Comparison of ENCODE assay signal across 10 cellular contexts in the genomic region with DNA sequence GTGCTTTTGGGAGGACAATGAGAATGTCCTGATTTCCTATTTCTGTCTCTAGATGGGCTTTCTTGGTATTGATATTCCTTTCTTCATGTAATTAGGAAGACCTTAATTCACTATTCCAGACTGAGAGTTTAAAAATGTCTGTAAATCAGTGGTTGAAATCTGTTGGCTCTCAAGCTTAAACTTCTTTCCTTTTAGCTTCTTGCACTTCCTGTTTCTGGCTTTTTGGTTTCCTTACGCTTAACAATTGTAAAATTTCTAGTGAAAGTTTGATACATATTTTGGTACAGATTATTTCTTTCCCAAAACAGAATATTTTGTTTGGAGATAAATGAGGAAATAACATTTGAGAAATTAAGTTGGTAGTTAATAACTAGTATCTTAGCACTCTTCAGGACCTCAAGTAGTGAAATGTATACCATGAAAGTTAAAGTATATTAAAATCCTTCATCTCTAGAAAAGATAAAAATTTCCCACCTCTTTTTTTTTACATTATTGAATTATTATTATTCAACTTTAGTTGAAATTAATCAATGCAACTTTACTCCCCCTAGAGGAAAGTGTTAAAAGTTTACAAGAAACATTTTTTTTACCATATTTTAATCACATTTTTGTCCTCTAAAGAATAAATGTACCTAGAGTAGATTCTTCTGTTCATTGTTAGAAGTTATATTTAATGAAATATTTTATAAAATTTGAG.
DNase-seq lines count a peak whose midpoint lies in the region; ATAC-seq and TF ChIP-seq lines count a peak whose summit lies in the region.
"Had no signal": no experiment of that assay in that cellular context is flagged by ENCODE, and none has a peak within 500 bp of the region (broad histone marks: within the 10 kb centered on the region; RNA-seq: fewer than 3 reads in every experiment).

No MANE protein-coding gene starts in this region.

- H3K4me1 ChIP-seq in heart left ventricle = peaks cover 0 to 6% (median 0%) of the 10 kb centered on the region in 12 donors
- H3K4me1 ChIP-seq in transverse colon = peaks cover 0 to 4% (median 0%) of the 10 kb centered on the region in 4 donors

- H3K4me3 ChIP-seq in heart left ventricle = no peak overlapping the region
- no peak overlapping the region for H3K4me3 ChIP-seq in transverse colon

- peaks cover 5% of the 10 kb centered on the region for H3K4me1 Mint-ChIP-seq in activated CD8-positive, alpha-beta memory T cell treated with anti-CD3 and anti-CD28 coated beads, Interleukin-2, amount 10 ng/mL, durations not matched to agents 7 days and 5 days

- TF ChIP-seq POLR2A in heart left ventricle (IDR thresholded peaks at IDR 0.05) (no peak), transverse colon (IDR thresholded peaks at IDR 0.05) (no peak)

- ATAC-seq in heart left ventricle = no peak
- ATAC-seq in Right ventricle myocardium inferior = no peak
- ATAC-seq in left colon = no peak
- no peak for ATAC-seq in activated CD8-positive, alpha-beta memory T cell treated with anti-CD3 and anti-CD28 coated beads, Interleukin-2, amount 10 ng/mL, durations not matched to agents 7 days and 5 days

- no peaks in the 10 kb centered on the region for H3K36me3 Mint-ChIP-seq in activated CD8-positive, alpha-beta memory T cell treated with anti-CD3 and anti-CD28 coated beads, Interleukin-2, amount 10 ng/mL, durations not matched to agents 7 days and 5 days

- H3K36me3 ChIP-seq in heart left ventricle (peaks cover 0 to 1% (median 0%) of the 10 kb centered on the region in 9 donors), transverse colon (no peaks in the 10 kb centered on the region)

- in situ Hi-C loops in transverse colon (cut with MboI; ENCODE audit: low pct_ligation_motif_present in 1 of 4, low pct_unique_long_range_greater_than_20kb in 1 of 4, low sequenced_read_pairs in 3 of 4) = loop anchor here in 2 of 4 donors (10.0 to 25.0 kb wide), 2 partner anchors 273 to 281 kb away; no protein-coding TSS in a partner anchor

- no peak overlapping the region for H3K4me3 Mint-ChIP-seq in activated CD8-positive, alpha-beta memory T cell treated with anti-CD3 and anti-CD28 coated beads, Interleukin-2, amount 10 ng/mL, durations not matched to agents 7 days and 5 days

- no peaks in the 10 kb centered on the region for H3K9me3 Mint-ChIP-seq in activated CD8-positive, alpha-beta memory T cell treated with anti-CD3 and anti-CD28 coated beads, Interleukin-2, amount 10 ng/mL, durations not matched to agents 7 days and 5 days (ENCODE audit: low read depth)

- H3K27ac ChIP-seq in heart left ventricle (no peak overlapping the region), transverse colon (no peak overlapping the region)

- TF ChIP-seq EP300 in transverse colon (IDR thresholded peaks at IDR 0.05; ENCODE audit: low read depth) = no peak

- TF ChIP-seq CTCF in heart left ventricle (IDR thresholded peaks at IDR 0.05) (peak in 7 of 12 donors; percentile 9 to 42 (median 28)), transverse colon (IDR thresholded peaks at IDR 0.05) (peak; percentile 22 to 34 (median 25))

- no peak for DNase-seq in heart left ventricle
- no peak for DNase-seq in Right ventricle myocardium inferior (ENCODE audit: missing footprints)
- peak; percentile 56 to 88 for DNase-seq in NOMO-1 (lab: John Stamatoyannopoulos, UW; ENCODE audit: unreplicated experiment in 2 of 2)
- DNase-seq in dermis blood vessel endothelial cell = peak; percentile 20
- no peak for DNase-seq in transverse colon
- DNase-seq in left colon = no peak
- DNase-seq in COR-L47 (lab: John Stamatoyannopoulos, UW) = no peak
- no peak for DNase-seq in activated CD8-positive, alpha-beta memory T cell treated with anti-CD3 and anti-CD28 coated beads, Interleukin-2, amount 10 ng/mL, durations not matched to agents 7 days and 5 days
- DNase-seq: activated CD8-positive, alpha-beta memory T cell treated with anti-CD3 and anti-CD28 coated beads, Interleukin-2, amount 50 U/mL, for 4 hours; erythroblast had no signal

- WGBS in heart left ventricle, 4 donors = 60 to 68% (median 64%) methylated on average over 1 of the region's 1 CpG
- WGBS in transverse colon (ENCODE audit: low coverage in 1 of 2), 2 donors = 62 to 86% methylated on average over 1 of the region's 1 CpG

- no peaks in the 10 kb centered on the region for H3K27me3 Mint-ChIP-seq in activated CD8-positive, alpha-beta memory T cell treated with anti-CD3 and anti-CD28 coated beads, Interleukin-2, amount 10 ng/mL, durations not matched to agents 7 days and 5 days

- intact Hi-C loops in heart left ventricle (cut with DNase I) = no loop called here
- intact Hi-C loops in Right ventricle myocardium inferior (cut with DNase I) = no loop called here
- intact Hi-C loops in transverse colon (cut with DNase I; ENCODE audit: low total_unique reads) = no loop called here
- intact Hi-C loops in left colon (cut with DNase I, micrococcal nuclease) = no loop called here

- CTCF ChIA-PET in activated CD8-positive, alpha-beta memory T cell treated with anti-CD3 and anti-CD28 coated beads, Interleukin-2, amount 10 ng/mL, durations not matched to agents 7 days and 5 days (lab: Charles Lee) = interaction anchor here (0.9 to 3.7 kb wide), 5 partner anchors 12 to 278 kb away, joined by 3 to 15 read pairs (median 4); a partner anchor contains a TSS

- H3K9me3 ChIP-seq in heart left ventricle (no peaks in the 10 kb centered on the region), transverse colon (no peaks in the 10 kb centered on the region)

- H3K27me3 ChIP-seq in heart left ventricle (no peaks in the 10 kb centered on the region), transverse colon (no peaks in the 10 kb centered on the region)

- H3K27ac Mint-ChIP-seq in activated CD8-positive, alpha-beta memory T cell treated with anti-CD3 and anti-CD28 coated beads, Interleukin-2, amount 10 ng/mL, durations not matched to agents 7 days and 5 days = no peak overlapping the region

Comparison
In these comparisons a context has a peak if more than half of its experiments do, and no peak if none do; other contexts are left out.
1. DNase-seq: peak in NOMO-1 (2 of 2) and dermis blood vessel endothelial cell (single experiment); none in heart left ventricle (0 of 5), Right ventricle myocardium inferior (single experiment), transverse colon (single experiment), left colon (0 of 2), COR-L47 (single experiment) and activated CD8-positive, alpha-beta memory T cell treated with anti-CD3 and anti-CD28 coated beads, Interleukin-2, amount 10 ng/mL, durations not matched to agents 7 days and 5 days (single experiment).